ENCODE assay signal across 33 cellular contexts in genomic region chr2:180971811-180972210, GRCh38.
"Had no signal": no experiment of that assay in that cellular context is flagged by ENCODE, and none has a peak within 500 bp of the region (broad histone marks: within the 10 kb centered on the region; RNA-seq: fewer than 3 reads in every experiment).

No MANE protein-coding gene starts in this region.

- H3K9me3 ChIP-seq: adrenal gland, body of pancreas, breast epithelium had no signal

- H3K4me1 ChIP-seq: adrenal gland, breast epithelium had no signal

- DNase-seq: activated effector memory CD4-positive, alpha-beta T cell treated with anti-CD3 and anti-CD28 coated beads, Interleukin-2, amount 50 U/mL, for 16 hours; activated effector memory CD4-positive, alpha-beta T cell treated with Interleukin-2 at 50 U/mL for 16 hours; activated gamma-delta T cell; activated gamma-delta T cell treated with Interleukin-2 at 50 U/mL for 16 hours; activated naive CD4-positive, alpha-beta T cell; activated naive CD4-positive, alpha-beta T cell treated with anti-CD3 and anti-CD28 coated beads for 36 hours; activated naive CD4-positive, alpha-beta T cell treated with anti-CD3 and anti-CD28 coated beads, Interleukin-2, amount 10 ng/mL, durations not matched to agents 7 days and 5 days; activated naive CD4-positive, alpha-beta T cell treated with anti-CD3 and anti-CD28 coated beads, Interleukin-2, amount 50 U/mL, for 16 hours; activated naive CD4-positive, alpha-beta T cell treated with Interleukin-2 at 50 U/mL for 16 hours; activated naive CD8-positive, alpha-beta T cell treated with anti-CD3 and anti-CD28 coated beads for 36 hours; activated naive CD8-positive, alpha-beta T cell treated with anti-CD3 and anti-CD28 coated beads, Interleukin-2, amount 10 ng/mL, durations not matched to agents 7 days and 5 days; activated naive CD8-positive, alpha-beta T cell treated with anti-CD3 and anti-CD28 coated beads, Interleukin-2, amount 50 U/mL, for 24 hours; activated T-cell treated with anti-CD3 and anti-CD28 coated beads, Interleukin-2, amount 50 U/mL, for 1 hour; activated T-cell treated with anti-CD3 and anti-CD28 coated beads, Interleukin-2, amount 50 U/mL, for 24 hours; activated T-cell treated with anti-CD3 and anti-CD28 coated beads, Interleukin-2, amount 50 U/mL, for 4 hours; activated T-cell treated with anti-CD3 and anti-CD28 coated beads, Interleukin-2, amount 50 U/mL, for 48 hours; activated T-cell treated with anti-CD3 and anti-CD28 coated beads, Interleukin-2, amount 50 U/mL, for 72 hours; adrenal gland; amniotic stem cell; amygdala; anterior cingulate cortex; aorta; body of pancreas; brain microvascular endothelial cell; caudate nucleus; central memory CD4-positive, alpha-beta T cell; cerebellar nuclear complex had no signal

- H3K36me3 ChIP-seq: adrenal gland, brain microvascular endothelial cell, breast epithelium, cardiac muscle cell had no signal

- H3K4me3 ChIP-seq: adrenal gland, body of pancreas, breast epithelium, cardiac muscle cell had no signal

- ATAC-seq: activated naive CD4-positive, alpha-beta T cell treated with anti-CD3 and anti-CD28 coated beads, Interleukin-2, amount 50 U/mL, for 72 hours; activated naive CD8-positive, alpha-beta T cell treated with anti-CD3 and anti-CD28 coated beads, Interleukin-2, amount 50 U/mL, for 24 hours; activated T-cell treated with anti-CD3 and anti-CD28 coated beads, Interleukin-2, amount 50 U/mL, for 4 hours; activated T-cell treated with anti-CD3 and anti-CD28 coated beads, Interleukin-2, amount 50 U/mL, for 72 hours; activated T-helper 17 cell treated with anti-CD3 and anti-CD28 coated beads, Interleukin-2, amount 50 U/mL, for 72 hours; body of pancreas had no signal

- H3K27ac ChIP-seq: adrenal gland, body of pancreas, brain microvascular endothelial cell, breast epithelium, cardiac muscle cell had no signal

- H3K27me3 ChIP-seq: adrenal gland, brain microvascular endothelial cell, breast epithelium, cardiac muscle cell had no signal

- FAIRE-seq: astrocyte, bronchial epithelial cell had no signal
